24 cellular contexts compared by ENCODE assay signal in the genomic region with DNA sequence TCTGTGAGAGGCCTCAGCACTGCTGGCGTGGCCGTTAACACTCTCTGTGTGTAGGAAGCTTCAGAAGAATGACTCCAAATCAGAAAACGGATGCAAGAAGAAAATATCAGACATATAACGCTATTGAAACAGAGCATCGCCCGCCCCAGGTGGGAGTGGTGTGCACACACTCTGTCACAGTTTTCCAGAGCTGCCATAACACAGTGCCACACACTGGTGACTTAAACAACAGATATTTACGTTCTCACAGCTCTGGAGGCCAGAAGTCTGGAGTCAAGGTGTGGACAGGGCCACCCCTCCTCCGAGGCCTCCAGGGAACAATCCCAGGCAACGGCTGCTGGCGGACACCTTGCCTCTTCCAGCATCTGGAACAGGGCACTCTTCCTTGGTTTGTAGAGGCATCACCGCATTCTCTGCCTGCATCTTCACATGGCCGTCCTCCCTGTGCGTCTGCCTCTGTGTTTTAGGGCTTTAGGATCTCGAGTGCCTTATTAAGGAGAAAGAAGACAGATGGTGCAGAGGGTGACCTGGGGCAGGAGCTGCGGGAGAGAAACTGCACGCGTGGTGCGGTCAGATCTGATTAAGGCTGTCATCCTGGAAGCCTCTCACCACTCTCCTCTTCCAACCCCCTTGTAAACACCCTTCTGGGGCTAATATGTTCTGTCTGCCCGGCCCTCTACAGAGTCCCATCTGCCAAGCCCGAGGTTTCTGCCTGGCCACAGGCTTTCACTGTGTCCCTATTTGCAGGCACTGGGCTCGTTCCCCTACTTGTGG.
"Had no signal": no experiment of that assay in that cellular context is flagged by ENCODE, and none has a peak within 500 bp of the region (broad histone marks: within the 10 kb centered on the region; RNA-seq: fewer than 3 reads in every experiment).

No MANE protein-coding gene starts in this region.

- H3K4me3 ChIP-seq: cardiac muscle cell, esophagus muscularis mucosa, right lobe of liver, skin epidermis, thyroid gland had no signal

- H3K4me1 Mint-ChIP-seq: activated naive CD8-positive, alpha-beta T cell treated with anti-CD3 and anti-CD28 coated beads, Interleukin-2, amount 50 U/mL, for 24 hours; mesothelial cell of epicardium; naive thymus-derived CD8-positive, alpha-beta T cell had no signal

- H3K36me3 ChIP-seq: cardiac muscle cell, esophagus muscularis mucosa, neutrophil, right lobe of liver, thyroid gland had no signal

- H2AFZ ChIP-seq: parathyroid adenoma had no signal

- H3K36me3 Mint-ChIP-seq: activated CD4-positive, alpha-beta memory T cell treated with anti-CD3 and anti-CD28 coated beads for 36 hours; mesothelial cell of epicardium; naive thymus-derived CD8-positive, alpha-beta T cell had no signal

- H3K27ac ChIP-seq: cardiac muscle cell, esophagus muscularis mucosa, neutrophil, parathyroid adenoma, right lobe of liver, skin epidermis, thyroid gland had no signal

- H3K4me3 Mint-ChIP-seq: activated CD4-positive, alpha-beta memory T cell treated with anti-CD3 and anti-CD28 coated beads for 36 hours; activated naive CD4-positive, alpha-beta T cell treated with anti-CD3 and anti-CD28 coated beads for 36 hours; activated naive CD8-positive, alpha-beta T cell treated with anti-CD3 and anti-CD28 coated beads, Interleukin-2, amount 50 U/mL, for 24 hours; mesothelial cell of epicardium; naive thymus-derived CD8-positive, alpha-beta T cell; stimulated activated naive CD8-positive, alpha-beta T cell treated with anti-CD3 and anti-CD28 coated beads, Interleukin-15, Interleukin-2, amounts not matched to agents 100 ng/mL and 50 ng/mL, for 24 hours; T-helper 1 cell treated with Interleukin-12 subunit alpha and Interleukin-12 subunit beta and Interleukin-4 antibody, amounts not matched to agents 30 μg/mL and 1 μg/mL, for 36 hours had no signal

- DNase-seq: activated CD4-positive, alpha-beta memory T cell treated with anti-CD3 and anti-CD28 coated beads for 36 hours; activated CD4-positive, alpha-beta T cell treated with anti-CD3 and anti-CD28 coated beads for 48 hours; activated effector memory CD4-positive, alpha-beta T cell treated with Interleukin-2 at 50 U/mL for 16 hours; activated naive CD4-positive, alpha-beta T cell treated with anti-CD3 and anti-CD28 coated beads for 36 hours; activated naive CD8-positive, alpha-beta T cell treated with anti-CD3 and anti-CD28 coated beads, Interleukin-2, amount 50 U/mL, for 24 hours; activated T-cell treated with anti-CD3 and anti-CD28 coated beads, Interleukin-2, amount 50 U/mL, for 48 hours; effector memory CD4-positive, alpha-beta T cell; head of caudate nucleus; hypothalamus; left ventricle myocardium superior; mammary epithelial cell; naive thymus-derived CD8-positive, alpha-beta T cell; right lobe of liver; stimulated activated CD4-positive, alpha-beta T cell treated with anti-CD3 and anti-CD28 coated beads, Interleukin-1b, Interleukin-23, amount 100 ng/mL, for 48 hours; T1000; thyroid gland had no signal

- H3K9me3 ChIP-seq: neutrophil, right lobe of liver, thyroid gland had no signal

- H3K9ac ChIP-seq: parathyroid adenoma had no signal

- ATAC-seq: activated naive CD8-positive, alpha-beta T cell treated with anti-CD3 and anti-CD28 coated beads, Interleukin-2, amount 50 U/mL, for 24 hours; left ventricle myocardium superior; naive thymus-derived CD8-positive, alpha-beta T cell; right lobe of liver had no signal

- H3K27ac Mint-ChIP-seq: activated CD4-positive, alpha-beta memory T cell treated with anti-CD3 and anti-CD28 coated beads for 36 hours; activated naive CD4-positive, alpha-beta T cell treated with anti-CD3 and anti-CD28 coated beads for 36 hours; activated naive CD8-positive, alpha-beta T cell treated with anti-CD3 and anti-CD28 coated beads, Interleukin-2, amount 50 U/mL, for 24 hours; mesothelial cell of epicardium; stimulated activated naive CD8-positive, alpha-beta T cell treated with anti-CD3 and anti-CD28 coated beads, Interleukin-15, Interleukin-2, amounts not matched to agents 100 ng/mL and 50 ng/mL, for 24 hours; T-helper 1 cell treated with Interleukin-12 subunit alpha and Interleukin-12 subunit beta and Interleukin-4 antibody, amounts not matched to agents 30 μg/mL and 1 μg/mL, for 36 hours had no signal

- H3K4me1 ChIP-seq: parathyroid adenoma, right lobe of liver, thyroid gland had no signal

- H3K27me3 Mint-ChIP-seq: activated CD4-positive, alpha-beta memory T cell treated with anti-CD3 and anti-CD28 coated beads for 36 hours; stimulated activated naive CD8-positive, alpha-beta T cell treated with anti-CD3 and anti-CD28 coated beads, Interleukin-15, Interleukin-2, amounts not matched to agents 100 ng/mL and 50 ng/mL, for 24 hours had no signal

- H3K27me3 ChIP-seq: cardiac muscle cell, esophagus muscularis mucosa, neutrophil, right lobe of liver, thyroid gland had no signal
